ENCODE assay signal across 28 cellular contexts in genomic region chr15:94503293-94503692, GRCh38.
"Had no signal": no experiment of that assay in that cellular context is flagged by ENCODE, and none has a peak within 500 bp of the region (broad histone marks: within the 10 kb centered on the region; RNA-seq: fewer than 3 reads in every experiment).

No MANE protein-coding gene starts in this region.

- H3K4me1 Mint-ChIP-seq: activated CD4-positive, alpha-beta memory T cell treated with anti-CD3 and anti-CD28 coated beads, Interleukin-2, amount 10 ng/mL, durations not matched to agents 7 days and 5 days; activated CD8-positive, alpha-beta memory T cell treated with anti-CD3 and anti-CD28 coated beads, Interleukin-2, amount 10 ng/mL, durations not matched to agents 7 days and 5 days; activated naive CD4-positive, alpha-beta T cell treated with anti-CD3 and anti-CD28 coated beads, Interleukin-2, amount 10 ng/mL, durations not matched to agents 7 days and 5 days; activated naive CD8-positive, alpha-beta T cell treated with anti-CD3 and anti-CD28 coated beads, Interleukin-2, amount 50 U/mL, for 24 hours; brain had no signal

- H3K4me3 Mint-ChIP-seq: activated CD4-positive, alpha-beta memory T cell treated with anti-CD3 and anti-CD28 coated beads, Interleukin-2, amount 10 ng/mL, durations not matched to agents 7 days and 5 days; activated CD8-positive, alpha-beta memory T cell treated with anti-CD3 and anti-CD28 coated beads, Interleukin-2, amount 10 ng/mL, durations not matched to agents 7 days and 5 days; activated naive CD4-positive, alpha-beta T cell treated with anti-CD3 and anti-CD28 coated beads, Interleukin-2, amount 10 ng/mL, durations not matched to agents 7 days and 5 days; activated naive CD8-positive, alpha-beta T cell; activated naive CD8-positive, alpha-beta T cell treated with anti-CD3 and anti-CD28 coated beads, Interleukin-2, amount 50 U/mL, for 24 hours; brain had no signal

- H3K36me3 Mint-ChIP-seq: activated CD8-positive, alpha-beta memory T cell treated with anti-CD3 and anti-CD28 coated beads, Interleukin-2, amount 10 ng/mL, durations not matched to agents 7 days and 5 days; activated naive CD4-positive, alpha-beta T cell treated with anti-CD3 and anti-CD28 coated beads, Interleukin-2, amount 10 ng/mL, durations not matched to agents 7 days and 5 days; activated naive CD8-positive, alpha-beta T cell had no signal

- H3K27ac Mint-ChIP-seq: activated CD4-positive, alpha-beta memory T cell treated with anti-CD3 and anti-CD28 coated beads, Interleukin-2, amount 10 ng/mL, durations not matched to agents 7 days and 5 days; activated CD8-positive, alpha-beta memory T cell treated with anti-CD3 and anti-CD28 coated beads, Interleukin-2, amount 10 ng/mL, durations not matched to agents 7 days and 5 days; activated naive CD4-positive, alpha-beta T cell treated with anti-CD3 and anti-CD28 coated beads, Interleukin-2, amount 10 ng/mL, durations not matched to agents 7 days and 5 days; activated naive CD8-positive, alpha-beta T cell; activated naive CD8-positive, alpha-beta T cell treated with anti-CD3 and anti-CD28 coated beads, Interleukin-2, amount 50 U/mL, for 24 hours; brain had no signal

- H3K27me3 Mint-ChIP-seq: activated CD4-positive, alpha-beta memory T cell treated with anti-CD3 and anti-CD28 coated beads, Interleukin-2, amount 10 ng/mL, durations not matched to agents 7 days and 5 days; activated naive CD4-positive, alpha-beta T cell treated with anti-CD3 and anti-CD28 coated beads, Interleukin-2, amount 10 ng/mL, durations not matched to agents 7 days and 5 days had no signal

- DNase-seq: activated CD4-positive, alpha-beta memory T cell treated with anti-CD3 and anti-CD28 coated beads, Interleukin-2, amount 10 ng/mL, durations not matched to agents 7 days and 5 days; activated CD4-positive, alpha-beta T cell treated with anti-CD3 and anti-CD28 coated beads for 1 hour; activated CD4-positive, alpha-beta T cell treated with anti-CD3 and anti-CD28 coated beads for 48 hours; activated CD4-positive, CD25-positive, alpha-beta regulatory T cell; activated CD8-positive, alpha-beta memory T cell treated with anti-CD3 and anti-CD28 coated beads for 24 hours; activated CD8-positive, alpha-beta memory T cell treated with anti-CD3 and anti-CD28 coated beads, Interleukin-2, amount 10 ng/mL, durations not matched to agents 7 days and 5 days; activated CD8-positive, alpha-beta memory T cell treated with anti-CD3 and anti-CD28 coated beads, Interleukin-2, amount 50 U/mL, for 48 hours; activated effector memory CD4-positive, alpha-beta T cell treated with Interleukin-2 at 50 U/mL for 16 hours; activated naive CD4-positive, alpha-beta T cell treated with anti-CD3 and anti-CD28 coated beads, Interleukin-2, amount 10 ng/mL, durations not matched to agents 7 days and 5 days; activated naive CD8-positive, alpha-beta T cell treated with anti-CD3 and anti-CD28 coated beads, Interleukin-2, amount 50 U/mL, for 24 hours; activated T-cell treated with anti-CD3 and anti-CD28 coated beads, Interleukin-2, amount 50 U/mL, for 48 hours; anterior cingulate cortex; central memory CD4-positive, alpha-beta T cell; NCI-H1105; NCI-H1417 treated with DMSO at 0.1 percent for 48 hours; NCI-H187 treated with DMSO at 0.1 percent for 48 hours; NCI-H2081; NCI-H2171 treated with DMSO at 0.1 percent for 48 hours; NCI-H2227 treated with DMSO at 0.1 percent for 48 hours; NCI-H446; NCI-H510A treated with DMSO at 0.1 percent for 48 hours; NK-92 treated with Interleukin-12 subunit alpha and Interleukin-12 subunit beta, amount 100 ng/mL, for 24 hours; Right ventricle myocardium superior; SW 1271; T1000; WERI-Rb-1 had no signal

- H3K27ac ChIP-seq: WERI-Rb-1 had no signal

- ATAC-seq: activated CD8-positive, alpha-beta memory T cell treated with anti-CD3 and anti-CD28 coated beads, Interleukin-2, amount 10 ng/mL, durations not matched to agents 7 days and 5 days; activated naive CD8-positive, alpha-beta T cell treated with anti-CD3 and anti-CD28 coated beads, Interleukin-2, amount 50 U/mL, for 24 hours had no signal

- H3K36me3 ChIP-seq: WERI-Rb-1 had no signal
